ENCODE assay signal across 8 cellular contexts in genomic region chr15:58988011-58988785, GRCh38. TPM values are rescaled to one million over a fixed set of nuclear protein-coding genes. Genes with fewer than 3 reads are reported as not detected.
DNase-seq lines count a peak whose midpoint lies in the region; ATAC-seq and TF ChIP-seq lines count a peak whose summit lies in the region.

No MANE protein-coding gene starts in this region.

- no peaks in the 10 kb centered on the region for H3K36me3 ChIP-seq in kidney epithelial cell (ENCODE audit: control insufficient read depth, insufficient read depth, low read length)

- no peaks in the 10 kb centered on the region for H3K9me3 Mint-ChIP-seq in activated B cell treated with CpG ODN at 0.5 μM for 24 hours

- POLR2A ChIA-PET in activated B cell treated with CpG ODN at 0.5 μM for 24 hours (lab: Charles Lee) = interaction anchor here (0.5 to 1.5 kb wide), 5 partner anchors 9 to 313 kb away, joined by 4 to 5 read pairs (median 4); no protein-coding TSS in a partner anchor

- no peaks in the 10 kb centered on the region for H3K27me3 ChIP-seq in kidney epithelial cell (ENCODE audit: control insufficient read depth, insufficient read depth, low read length)

- peak overlapping the region; percentile 95 for H3K4me3 Mint-ChIP-seq in activated B cell treated with CpG ODN at 0.5 μM for 24 hours

- H3K27me3 Mint-ChIP-seq in activated B cell treated with CpG ODN at 0.5 μM for 24 hours = no peaks in the 10 kb centered on the region

- ATAC-seq in HG02623 (IDR thresholded peaks at IDR 0.05; ENCODE audit: unreplicated experiment) (peak; percentile 32), activated B cell treated with CpG ODN at 0.5 μM for 24 hours (ENCODE audit: low read depth) (peak; percentile 70)

- DNase-seq in DMS53 (lab: John Stamatoyannopoulos, UW) (peak; percentile 73), DMS53 treated with DMSO at 0.1 percent for 48 hours (lab: John Stamatoyannopoulos, UW; ENCODE audit: unreplicated experiment) (no peak), NCI-H1105 (lab: John Stamatoyannopoulos, UW) (peak; percentile 70), activated B cell treated with CpG ODN at 0.5 μM for 24 hours (peak; percentile 68), cerebellar cortex (ENCODE audit: low spot score) (peak; percentile 35), kidney epithelial cell (ENCODE audit: low read depth) (no peak)
- DNase-seq in stimulated activated CD4-positive, alpha-beta T cell treated with anti-CD3 and anti-CD28 coated beads, Interleukin-1b, Interleukin-23, amount 100 ng/mL, for 1 hour (ENCODE audit: low read depth in 2 of 2) = peak; percentile 3 to 47

- H3K4me1 Mint-ChIP-seq in activated B cell treated with CpG ODN at 0.5 μM for 24 hours = peaks cover 45% of the 10 kb centered on the region

- H3K36me3 Mint-ChIP-seq in activated B cell treated with CpG ODN at 0.5 μM for 24 hours (ENCODE audit: low read depth) = peaks cover 36% of the 10 kb centered on the region

- no peak for TF ChIP-seq CTCF in activated B cell treated with CpG ODN at 0.5 μM for 24 hours (IDR thresholded peaks at IDR 0.05)
- no peak for TF ChIP-seq CTCF in kidney epithelial cell (IDR thresholded peaks at IDR 0.05; ENCODE audit: insufficient read depth, low read length, poor library complexity, severe bottlenecking)

- peak overlapping the region; percentile 92 for H3K4me3 ChIP-seq in kidney epithelial cell (ENCODE audit: low read depth, low read length)

- CTCF ChIA-PET in activated B cell treated with CpG ODN at 0.5 μM for 24 hours (lab: Charles Lee) = interaction anchor here (0.6 to 2.4 kb wide), 2 partner anchors 27 to 150 kb away, joined by 3 to 6 read pairs; no protein-coding TSS in a partner anchor

- intact Hi-C loops in activated B cell treated with CpG ODN at 0.5 μM for 24 hours (cut with micrococcal nuclease) = loop anchor here (1.0 to 5.0 kb wide), 2 partner anchors 14 to 669 kb away; partner anchors contain the start of gene GTF2A2

- peak overlapping the region; percentile 94 for H3K27ac Mint-ChIP-seq in activated B cell treated with CpG ODN at 0.5 μM for 24 hours

RNA-seq across cellular contexts. Expression of gene RNF111, which starts 0.7 kb away (rescaled TPM):
- 52.5 and 55.8 TPM in 2 replicates for total RNA-seq in activated B cell treated with CpG ODN at 0.5 μM for 24 hours
- total RNA-seq in kidney epithelial cell = 15.3 and 18.0 TPM in 2 replicates

RNA-seq across cellular contexts. Expression of gene SLTM, which starts 54.7 kb away (rescaled TPM):
- total RNA-seq in activated B cell treated with CpG ODN at 0.5 μM for 24 hours (124 and 159 TPM in 2 replicates), kidney epithelial cell (60.2 and 73.1 TPM in 2 replicates)

Comparison
In these comparisons a context has a peak if more than half of its experiments do, and no peak if none do; other contexts are left out.
1. DNase-seq: peak in DMS53 (single experiment), NCI-H1105 (single experiment), activated B cell treated with CpG ODN at 0.5 μM for 24 hours (single experiment), cerebellar cortex (single experiment) and stimulated activated CD4-positive, alpha-beta T cell treated with anti-CD3 and anti-CD28 coated beads, Interleukin-1b, Interleukin-23, amount 100 ng/mL, for 1 hour (2 of 2); none in DMS53 treated with DMSO at 0.1 percent for 48 hours (single experiment) and kidney epithelial cell (single experiment).